In the genomic region with DNA sequence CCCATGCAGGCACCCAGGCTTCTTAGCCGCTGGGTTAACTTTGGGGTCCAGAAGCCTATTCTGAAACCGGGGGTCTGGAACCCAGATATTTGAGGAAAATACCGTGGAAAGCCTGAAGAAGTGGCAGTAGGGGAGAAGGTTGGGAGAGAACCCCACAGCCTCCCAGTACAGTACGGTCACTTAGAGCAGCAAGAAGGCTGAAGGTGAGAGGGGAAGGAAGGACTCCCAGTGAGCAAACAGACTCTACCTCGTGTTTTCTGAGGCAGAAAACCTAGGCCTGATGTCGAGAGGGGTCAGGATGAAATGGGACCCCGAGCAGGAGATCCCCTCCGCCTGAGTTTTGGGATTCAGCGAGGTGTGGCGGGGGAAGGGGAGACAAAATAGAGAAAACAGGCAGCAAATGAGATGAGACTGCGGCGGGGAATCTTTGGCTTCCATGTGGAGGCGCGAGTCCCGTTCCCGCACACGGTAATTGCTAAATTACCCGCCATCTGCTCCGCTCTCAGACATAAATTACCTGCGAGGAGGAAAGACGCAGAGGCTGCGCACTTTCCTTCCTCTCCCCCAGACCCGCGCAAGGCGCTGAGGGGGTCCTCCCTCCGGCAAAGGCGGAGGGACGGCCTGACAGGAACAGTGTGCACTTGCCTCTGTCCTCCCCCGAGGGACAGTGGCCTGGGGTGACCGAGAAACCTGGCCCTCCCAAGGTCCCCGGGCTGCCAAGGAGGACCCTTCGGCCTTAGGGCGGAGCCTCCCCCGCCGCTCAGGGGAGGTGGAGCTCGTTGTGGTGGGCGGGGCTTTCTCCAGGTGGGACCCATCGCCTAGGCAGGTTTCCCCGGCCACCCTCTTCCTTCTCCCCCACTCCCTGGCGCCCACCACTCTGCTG, we compare ENCODE assay signal across 2 cellular contexts.
TF ChIP-seq lines count a peak whose summit lies in the region.

No MANE protein-coding gene starts in this region.

TF ChIP-seq in SK-N-SH, 30 proteins besides CTCF, POLR2A, EP300 and RAD21 (continued from another document):
- TF ChIP-seq, protein P1, sequence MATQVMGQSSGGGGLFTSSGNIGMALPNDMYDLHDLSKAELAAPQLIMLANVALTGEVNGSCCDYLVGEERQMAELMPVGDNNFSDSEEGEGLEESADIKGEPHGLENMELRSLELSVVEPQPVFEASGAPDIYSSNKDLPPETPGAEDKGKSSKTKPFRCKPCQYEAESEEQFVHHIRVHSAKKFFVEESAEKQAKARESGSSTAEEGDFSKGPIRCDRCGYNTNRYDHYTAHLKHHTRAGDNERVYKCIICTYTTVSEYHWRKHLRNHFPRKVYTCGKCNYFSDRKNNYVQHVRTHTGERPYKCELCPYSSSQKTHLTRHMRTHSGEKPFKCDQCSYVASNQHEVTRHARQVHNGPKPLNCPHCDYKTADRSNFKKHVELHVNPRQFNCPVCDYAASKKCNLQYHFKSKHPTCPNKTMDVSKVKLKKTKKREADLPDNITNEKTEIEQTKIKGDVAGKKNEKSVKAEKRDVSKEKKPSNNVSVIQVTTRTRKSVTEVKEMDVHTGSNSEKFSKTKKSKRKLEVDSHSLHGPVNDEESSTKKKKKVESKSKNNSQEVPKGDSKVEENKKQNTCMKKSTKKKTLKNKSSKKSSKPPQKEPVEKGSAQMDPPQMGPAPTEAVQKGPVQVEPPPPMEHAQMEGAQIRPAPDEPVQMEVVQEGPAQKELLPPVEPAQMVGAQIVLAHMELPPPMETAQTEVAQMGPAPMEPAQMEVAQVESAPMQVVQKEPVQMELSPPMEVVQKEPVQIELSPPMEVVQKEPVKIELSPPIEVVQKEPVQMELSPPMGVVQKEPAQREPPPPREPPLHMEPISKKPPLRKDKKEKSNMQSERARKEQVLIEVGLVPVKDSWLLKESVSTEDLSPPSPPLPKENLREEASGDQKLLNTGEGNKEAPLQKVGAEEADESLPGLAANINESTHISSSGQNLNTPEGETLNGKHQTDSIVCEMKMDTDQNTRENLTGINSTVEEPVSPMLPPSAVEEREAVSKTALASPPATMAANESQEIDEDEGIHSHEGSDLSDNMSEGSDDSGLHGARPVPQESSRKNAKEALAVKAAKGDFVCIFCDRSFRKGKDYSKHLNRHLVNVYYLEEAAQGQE (IDR thresholded peaks at IDR 0.05; ENCODE audit: low read depth, low read length), result no peak
- no peak for TF ChIP-seq FOXJ3 (CRISPR knock-in tag; IDR thresholded peaks at IDR 0.05)
- TF ChIP-seq, protein P2, sequence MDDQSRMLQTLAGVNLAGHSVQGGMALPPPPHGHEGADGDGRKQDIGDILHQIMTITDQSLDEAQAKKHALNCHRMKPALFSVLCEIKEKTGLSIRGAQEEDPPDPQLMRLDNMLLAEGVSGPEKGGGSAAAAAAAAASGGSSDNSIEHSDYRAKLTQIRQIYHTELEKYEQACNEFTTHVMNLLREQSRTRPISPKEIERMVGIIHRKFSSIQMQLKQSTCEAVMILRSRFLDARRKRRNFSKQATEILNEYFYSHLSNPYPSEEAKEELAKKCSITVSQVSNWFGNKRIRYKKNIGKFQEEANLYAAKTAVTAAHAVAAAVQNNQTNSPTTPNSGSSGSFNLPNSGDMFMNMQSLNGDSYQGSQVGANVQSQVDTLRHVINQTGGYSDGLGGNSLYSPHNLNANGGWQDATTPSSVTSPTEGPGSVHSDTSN (IDR thresholded peaks at IDR 0.05), result no peak
- TF ChIP-seq FOSL2 (IDR thresholded peaks at IDR 0.05; ENCODE audit: borderline replicate concordance, low read depth), result no peak
- TF ChIP-seq TCF12 (IDR thresholded peaks at IDR 0.05), result no peak
- no peak for TF ChIP-seq NRF1 (IDR thresholded peaks at IDR 0.05; ENCODE audit: low read depth, low read length)
- TF ChIP-seq, protein P3, sequence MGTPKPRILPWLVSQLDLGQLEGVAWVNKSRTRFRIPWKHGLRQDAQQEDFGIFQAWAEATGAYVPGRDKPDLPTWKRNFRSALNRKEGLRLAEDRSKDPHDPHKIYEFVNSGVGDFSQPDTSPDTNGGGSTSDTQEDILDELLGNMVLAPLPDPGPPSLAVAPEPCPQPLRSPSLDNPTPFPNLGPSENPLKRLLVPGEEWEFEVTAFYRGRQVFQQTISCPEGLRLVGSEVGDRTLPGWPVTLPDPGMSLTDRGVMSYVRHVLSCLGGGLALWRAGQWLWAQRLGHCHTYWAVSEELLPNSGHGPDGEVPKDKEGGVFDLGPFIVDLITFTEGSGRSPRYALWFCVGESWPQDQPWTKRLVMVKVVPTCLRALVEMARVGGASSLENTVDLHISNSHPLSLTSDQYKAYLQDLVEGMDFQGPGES (IDR thresholded peaks at IDR 0.05; ENCODE audit: low read depth, low read length), result no peak
- TF ChIP-seq TEAD4 (IDR thresholded peaks at IDR 0.05; ENCODE audit: borderline replicate concordance, insufficient read depth), result no peak
- TF ChIP-seq, protein P4, sequence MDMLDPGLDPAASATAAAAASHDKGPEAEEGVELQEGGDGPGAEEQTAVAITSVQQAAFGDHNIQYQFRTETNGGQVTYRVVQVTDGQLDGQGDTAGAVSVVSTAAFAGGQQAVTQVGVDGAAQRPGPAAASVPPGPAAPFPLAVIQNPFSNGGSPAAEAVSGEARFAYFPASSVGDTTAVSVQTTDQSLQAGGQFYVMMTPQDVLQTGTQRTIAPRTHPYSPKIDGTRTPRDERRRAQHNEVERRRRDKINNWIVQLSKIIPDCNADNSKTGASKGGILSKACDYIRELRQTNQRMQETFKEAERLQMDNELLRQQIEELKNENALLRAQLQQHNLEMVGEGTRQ (IDR thresholded peaks at IDR 0.05; ENCODE audit: borderline replicate concordance, low read depth, low read length), result no peak
- TF ChIP-seq SIN3A (IDR thresholded peaks at IDR 0.05; ENCODE audit: borderline replicate concordance, low read depth, low read length), result no peak
- TF ChIP-seq RFX5 (IDR thresholded peaks at IDR 0.05; ENCODE audit: low read length), result no peak
- no peak for TF ChIP-seq EZH2phosphoT487 (IDR thresholded peaks at IDR 0.05; ENCODE audit: borderline replicate concordance, low read depth)
- TF ChIP-seq FOXM1 (IDR thresholded peaks at IDR 0.05; ENCODE audit: low read depth), result no peak
- TF ChIP-seq, protein P5, sequence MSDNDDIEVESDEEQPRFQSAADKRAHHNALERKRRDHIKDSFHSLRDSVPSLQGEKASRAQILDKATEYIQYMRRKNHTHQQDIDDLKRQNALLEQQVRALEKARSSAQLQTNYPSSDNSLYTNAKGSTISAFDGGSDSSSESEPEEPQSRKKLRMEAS (IDR thresholded peaks at IDR 0.05; ENCODE audit: low read depth), result no peak
- TF ChIP-seq RXRA (IDR thresholded peaks at IDR 0.05; ENCODE audit: borderline replicate concordance, low read depth), result no peak

TF ChIP-seq in SK-N-SH treated with all-trans-retinoic acid at 6 μM for 48 hours, 23 proteins besides CTCF, POLR2A, EP300 and RAD21 (continued from another document):
- TF ChIP-seq, protein P6, sequence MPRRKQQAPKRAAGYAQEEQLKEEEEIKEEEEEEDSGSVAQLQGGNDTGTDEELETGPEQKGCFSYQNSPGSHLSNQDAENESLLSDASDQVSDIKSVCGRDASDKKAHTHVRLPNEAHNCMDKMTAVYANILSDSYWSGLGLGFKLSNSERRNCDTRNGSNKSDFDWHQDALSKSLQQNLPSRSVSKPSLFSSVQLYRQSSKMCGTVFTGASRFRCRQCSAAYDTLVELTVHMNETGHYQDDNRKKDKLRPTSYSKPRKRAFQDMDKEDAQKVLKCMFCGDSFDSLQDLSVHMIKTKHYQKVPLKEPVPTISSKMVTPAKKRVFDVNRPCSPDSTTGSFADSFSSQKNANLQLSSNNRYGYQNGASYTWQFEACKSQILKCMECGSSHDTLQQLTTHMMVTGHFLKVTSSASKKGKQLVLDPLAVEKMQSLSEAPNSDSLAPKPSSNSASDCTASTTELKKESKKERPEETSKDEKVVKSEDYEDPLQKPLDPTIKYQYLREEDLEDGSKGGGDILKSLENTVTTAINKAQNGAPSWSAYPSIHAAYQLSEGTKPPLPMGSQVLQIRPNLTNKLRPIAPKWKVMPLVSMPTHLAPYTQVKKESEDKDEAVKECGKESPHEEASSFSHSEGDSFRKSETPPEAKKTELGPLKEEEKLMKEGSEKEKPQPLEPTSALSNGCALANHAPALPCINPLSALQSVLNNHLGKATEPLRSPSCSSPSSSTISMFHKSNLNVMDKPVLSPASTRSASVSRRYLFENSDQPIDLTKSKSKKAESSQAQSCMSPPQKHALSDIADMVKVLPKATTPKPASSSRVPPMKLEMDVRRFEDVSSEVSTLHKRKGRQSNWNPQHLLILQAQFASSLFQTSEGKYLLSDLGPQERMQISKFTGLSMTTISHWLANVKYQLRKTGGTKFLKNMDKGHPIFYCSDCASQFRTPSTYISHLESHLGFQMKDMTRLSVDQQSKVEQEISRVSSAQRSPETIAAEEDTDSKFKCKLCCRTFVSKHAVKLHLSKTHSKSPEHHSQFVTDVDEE (CRISPR knock-in tag; IDR thresholded peaks at IDR 0.05), result no peak
- TF ChIP-seq CSDC2 (CRISPR knock-in tag; IDR thresholded peaks at IDR 0.05), result no peak
TF ChIP-seq in SK-N-SH treated with all-trans-retinoic acid at 6 μM for 48 hours: peak in this region for 0.
